In the genomic region with DNA sequence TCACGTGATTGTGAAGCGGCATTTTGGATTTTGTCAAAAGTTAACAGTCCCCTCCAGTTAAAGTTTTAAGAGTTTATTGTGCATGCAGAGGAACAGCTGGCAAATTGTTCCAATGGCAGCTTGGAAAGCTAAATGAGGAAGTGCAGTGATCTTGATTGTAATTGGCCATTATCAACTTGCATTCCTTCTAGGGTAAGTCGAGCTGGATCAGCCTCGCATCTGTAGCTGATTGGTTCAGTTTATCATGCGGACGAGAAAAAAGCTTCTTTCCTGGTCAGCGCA, we compare ENCODE assay signal across 8 cellular contexts. TPM values are rescaled to one million over a fixed set of nuclear protein-coding genes. Genes with fewer than 3 reads are reported as not detected.
DNase-seq lines count a peak whose midpoint lies in the region; ATAC-seq and TF ChIP-seq lines count a peak whose summit lies in the region.

No MANE protein-coding gene starts in this region.

- H3K4me1 ChIP-seq in H9 (ENCODE audit: insufficient read depth, low read length) (no peaks in the 10 kb centered on the region; the same call in 1 of the 2 replicates), PC-3 (ENCODE audit: insufficient read depth, low read length) (peaks cover 5% of the 10 kb centered on the region; the same call in 1 of the 2 replicates), lower lobe of right lung (peaks cover 17% of the 10 kb centered on the region), tibial artery (peaks cover 0 to 11% (median 10%) of the 10 kb centered on the region in 4 donors)

- no peak overlapping the region for H2AK5ac ChIP-seq in H9 (ENCODE audit: insufficient read length, low read length)

- H2BK120ac ChIP-seq in H9 (ENCODE audit: low read depth, low read length, poor library complexity, severe bottlenecking): no peak overlapping the region

- no peak overlapping the region for H2BK15ac ChIP-seq in H9 (ENCODE audit: low read depth, low read length)

- H4K8ac ChIP-seq in H9 (replicated peaks; ENCODE audit: insufficient read length, low read depth, low read length): no peak overlapping the region

- H4K5ac ChIP-seq in H9 (ENCODE audit: insufficient read length, low read depth, low read length): no peak overlapping the region

- H3K4me2 ChIP-seq in H9 (ENCODE audit: insufficient read depth, insufficient read length, low read length) (peak overlapping the region; percentile 94), PC-3 (ENCODE audit: low read length) (peak overlapping the region; percentile 95)

- H3K23ac ChIP-seq in H9 (ENCODE audit: insufficient read length, low read depth, low read length): no peak overlapping the region

- peaks cover 2% of the 10 kb centered on the region for H3K27me3 Mint-ChIP-seq in H9 (ENCODE audit: low read depth)

- H3T11ph ChIP-seq in H9 (ENCODE audit: low read length): no peak overlapping the region

- POLR2A ChIA-PET in PC-3 (lab: Charles Lee; ENCODE audit: unreplicated experiment): no interaction called here

- H3K79me2 ChIP-seq in H9 (ENCODE audit: insufficient read depth, low read length) (peaks cover 17% of the 10 kb centered on the region; the same call in 1 of the 2 replicates), PC-3 (ENCODE audit: low read length) (peaks cover 53% of the 10 kb centered on the region)

- no peak overlapping the region for H3K4ac ChIP-seq in H9 (ENCODE audit: low read depth, low read length)

- H2AFZ ChIP-seq in H9 (ENCODE audit: low read length) (no peak overlapping the region), PC-3 (ENCODE audit: low read length) (peak overlapping the region; percentile 83)

- no peaks in the 10 kb centered on the region; a peak in 1 of 5 replicates for H3K9me3 Mint-ChIP-seq in H9

- peak overlapping the region; percentile 2; the same call in 1 of the 2 replicates for H3K14ac ChIP-seq in H9 (ENCODE audit: insufficient read depth, low read length)

- no peak overlapping the region for H2BK12ac ChIP-seq in H9 (ENCODE audit: insufficient read length, low read depth, low read length)

- BruUV-seq in PC-3 (replicated peaks; lab: Mats Ljungman, UMichigan): no TSS peak

- H3K27ac Mint-ChIP-seq in H9: peak overlapping the region; percentile 83 to 99 (median 90); a peak in 6 of 7 replicates

- no CpG with 5 or more reads among the region's 7 CpGs for WGBS in H9 (ENCODE audit: extremely low coverage, insufficient read length, low lambda C conversion rate)

- H3K36me3 ChIP-seq in PC-3 (ENCODE audit: low read depth, low read length) (no peaks in the 10 kb centered on the region; the same call in 1 of the 2 replicates), lower lobe of right lung (peaks cover 9% of the 10 kb centered on the region), tibial artery (peaks cover 0 to 2% (median 0%) of the 10 kb centered on the region in 3 donors)

- H3K27ac ChIP-seq in H9 (ENCODE audit: insufficient read length, low read depth, low read length) (no peak overlapping the region), PC-3 (ENCODE audit: low read length) (peak overlapping the region; percentile 39; the same call in 1 of the 2 replicates), lower lobe of right lung (peak overlapping the region; percentile 82), tibial artery (peak overlapping the region; percentile 66 to 80)

- H3K56ac ChIP-seq in H9 (ENCODE audit: insufficient read length, low read depth, low read length): no peak overlapping the region

- peak in 2 of 3 experiments; percentile 55 to 72 for DNase-seq in NCI-H1417 (lab: John Stamatoyannopoulos, UW)
- DNase-seq in NCI-H1417 treated with DMSO at 0.1 percent for 48 hours (lab: John Stamatoyannopoulos, UW): no peak
- DNase-seq in H9: no peak
- DNase-seq in PC-3: peak; percentile 68
- peak; percentile 92 for DNase-seq in choroid plexus epithelial cell (ENCODE audit: low read depth)
- peak; percentile 24 for DNase-seq in lower lobe of right lung
- DNase-seq in tibial artery: no peak
- DNase-seq in omental fat pad (ENCODE audit: low spot score): no peak

- H3K23me2 ChIP-seq in H9 (ENCODE audit: insufficient read length, low read depth, low read length, poor library complexity, severe bottlenecking): peaks cover 5% of the 10 kb centered on the region

- H3K9me2 ChIP-seq in PC-3 (replicated peaks; ENCODE audit: low read length): no peaks in the 10 kb centered on the region

- H3K4me1 Mint-ChIP-seq in H9: peaks cover 10 to 24% of the 10 kb centered on the region in 2 experiments

- no peak for TF ChIP-seq CTCF in H9 (conservative IDR thresholded peaks at IDR 0.05)
- TF ChIP-seq CTCF in PC-3 (conservative IDR thresholded peaks at IDR 0.05; ENCODE audit: low read depth, low read length): no peak
- TF ChIP-seq CTCF in choroid plexus epithelial cell (conservative IDR thresholded peaks at IDR 0.05; ENCODE audit: low read depth, low read length): no peak
- TF ChIP-seq CTCF in lower lobe of right lung (IDR thresholded peaks at IDR 0.05): no peak
- no peak for TF ChIP-seq CTCF in tibial artery (IDR thresholded peaks at IDR 0.05)
- TF ChIP-seq CTCF in omental fat pad (IDR thresholded peaks at IDR 0.05): no peak

- no peak overlapping the region for H2BK20ac ChIP-seq in H9 (ENCODE audit: low read depth, low read length, poor library complexity, severe bottlenecking)

- H3K9me3 ChIP-seq in H9 (ENCODE audit: control insufficient read depth, low read depth, low read length) (no peaks in the 10 kb centered on the region), PC-3 (ENCODE audit: low read length) (no peaks in the 10 kb centered on the region), lower lobe of right lung (no peaks in the 10 kb centered on the region), tibial artery (no peaks in the 10 kb centered on the region)

- peak; percentile 43 for ATAC-seq in PC-3
- peak; percentile 22 to 34 for ATAC-seq in lower lobe of right lung
- ATAC-seq in omental fat pad (ENCODE audit: low FRiP score): no peak

- no peak overlapping the region for H2BK5ac ChIP-seq in H9 (ENCODE audit: insufficient read length, low read length)

- no peak overlapping the region for H4K91ac ChIP-seq in H9 (ENCODE audit: insufficient read length, low read depth, low read length)

- no peaks in the 10 kb centered on the region for H3F3A ChIP-seq in PC-3 (ENCODE audit: low read length, unreplicated experiment)

- H3K36me3 Mint-ChIP-seq in H9 (ENCODE audit: insufficient read depth in 1 of 3, low read depth in 3 of 3): peaks cover 8 to 18% (median 12%) of the 10 kb centered on the region in 3 experiments

- peak overlapping the region; percentile 96 for H3K4me3 Mint-ChIP-seq in H9

- peaks cover 12% of the 10 kb centered on the region for H3K79me1 ChIP-seq in H9 (ENCODE audit: insufficient read depth, low read depth, low read length, poor library complexity, severe bottlenecking)

- H3K4me3 ChIP-seq in PC-3 (ENCODE audit: low read length) (peak overlapping the region; percentile 83), choroid plexus epithelial cell (ENCODE audit: low read depth, low read length) (peak overlapping the region; percentile 94), lower lobe of right lung (peak overlapping the region; percentile 88), tibial artery (peak overlapping the region; percentile 69 to 84)

- H3K9ac ChIP-seq in H9 (ENCODE audit: extremely low read depth, insufficient read length, low read length): peak overlapping the region; percentile 80
- peak overlapping the region; percentile 93 for H3K9ac ChIP-seq in PC-3 (ENCODE audit: low read length)

- H4K20me1 ChIP-seq in H9 (ENCODE audit: control insufficient read depth, insufficient read depth, insufficient read length) (no peaks in the 10 kb centered on the region), PC-3 (ENCODE audit: low read length) (no peaks in the 10 kb centered on the region)

- intact Hi-C loops in PC-3 (cut with micrococcal nuclease): loop anchor here (2.0 kb wide), 1 partner anchor 34 kb away; no protein-coding TSS in a partner anchor
- intact Hi-C loops in lower lobe of right lung (cut with DNase I): no loop called here
- intact Hi-C loops in tibial artery (cut with DNase I; ENCODE audit: low total_unique reads): no loop called here

- CTCF ChIA-PET in PC-3 (lab: Charles Lee): interaction anchor here (0.6 kb wide), 1 partner anchor 521 kb away, joined by 3 read pairs; no protein-coding TSS in a partner anchor

- no peak overlapping the region for H3K18ac ChIP-seq in H9 (ENCODE audit: insufficient read length, low read depth, low read length)

- H3K27me3 ChIP-seq in H9 (ENCODE audit: insufficient read depth, low read length): no peaks in the 10 kb centered on the region
- no peaks in the 10 kb centered on the region for H3K27me3 ChIP-seq in PC-3 (ENCODE audit: low read length)
- no peaks in the 10 kb centered on the region for H3K27me3 ChIP-seq in lower lobe of right lung (ENCODE audit: low read depth)
- no peaks in the 10 kb centered on the region for H3K27me3 ChIP-seq in tibial artery

RNA-seq across cellular contexts. Expression of a gene that starts 0.6 kb away (rescaled TPM):
- 14.0 and 15.1 TPM in 2 replicates for total RNA-seq in H9 (2021)
- total RNA-seq in PC-3 (2014; rRNA removed): 6.6 and 8.3 TPM in 2 replicates
- 11.1 TPM for total RNA-seq in lower lobe of right lung
- total RNA-seq in omental fat pad: 10 to 100 TPM in 1 of 4 donors, 1 to 10 TPM in 3; 3.4 to 11.5 (median 7.1) TPM

RNA-seq across cellular contexts. Expression of a gene that starts 7.3 kb away (rescaled TPM):
- total RNA-seq in H9 (2021) (504 and 516 TPM in 2 replicates), PC-3 (2014; rRNA removed) (660 and 1,030 TPM in 2 replicates), lower lobe of right lung (210 TPM), omental fat pad (1,000 to 10,000 TPM in 2 of 4 donors, 100 to 1,000 TPM in 2; 572 to 1,317 (median 943) TPM)

RNA-seq across cellular contexts. Expression of a gene that starts 26.8 kb away (rescaled TPM):
- total RNA-seq in H9 (2021) (24.2 and 24.7 TPM in 2 replicates), PC-3 (2014; rRNA removed) (17.7 and 19.4 TPM in 2 replicates), lower lobe of right lung (32.9 TPM), omental fat pad (10 to 100 TPM; 23.7 to 46.7 (median 35.6) TPM)

RNA-seq across cellular contexts. Expression of a gene that starts 31.2 kb away (rescaled TPM):
- total RNA-seq in H9 (2021) (16.6 and 17.3 TPM in 2 replicates), PC-3 (2014; rRNA removed) (8.6 and 9.9 TPM in 2 replicates), lower lobe of right lung (6.2 TPM), omental fat pad (10 to 100 TPM in 1 of 4 donors, 1 to 10 TPM in 3; 6.1 to 10.2 (median 7.8) TPM)

RNA-seq across cellular contexts. Expression of a gene that starts 34.5 kb away (rescaled TPM):
- total RNA-seq in H9 (2021): 96.2 and 98.2 TPM in 2 replicates
- total RNA-seq in PC-3 (2014; rRNA removed): 49.5 and 65.3 TPM in 2 replicates
- 26.8 TPM for total RNA-seq in lower lobe of right lung
- 10 to 100 TPM; 24.3 to 49.0 (median 30.1) TPM for total RNA-seq in omental fat pad

Comparison
In these comparisons a context has a peak if more than half of its experiments do, and no peak if none do; other contexts are left out.
1. DNase-seq: peak in NCI-H1417 (2 of 3), PC-3 (single experiment), choroid plexus epithelial cell (single experiment) and lower lobe of right lung (single experiment); none in NCI-H1417 treated with DMSO at 0.1 percent for 48 hours (single experiment), H9 (single experiment), tibial artery (0 of 2) and omental fat pad (single experiment).
2. Peak in every context shown above with its lines, with median percentiles within 50 percentile points of each other: H3K4me3 ChIP-seq.